Comparison of ENCODE assay signal across 1 cellular context in the genomic region with DNA sequence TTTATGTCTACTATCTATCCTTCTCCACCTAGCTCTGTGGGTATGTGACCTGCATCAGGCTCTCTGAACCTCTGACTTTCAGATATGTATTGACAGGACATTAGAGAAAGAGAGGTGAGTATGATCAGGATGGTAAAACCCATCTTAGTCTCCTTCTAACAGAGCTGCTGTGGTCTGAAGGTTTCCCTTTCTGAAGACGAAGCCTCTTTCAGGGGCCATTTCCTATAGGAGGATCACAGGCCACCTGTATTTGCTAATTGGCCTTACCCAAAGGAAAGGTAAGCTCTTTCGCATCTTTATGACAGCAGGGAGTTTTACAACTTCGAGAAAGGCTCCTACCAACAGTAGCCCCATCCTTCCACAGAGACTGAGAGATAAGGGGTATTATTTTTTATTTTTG.
TF ChIP-seq lines count a peak whose summit lies in the region.

No MANE protein-coding gene starts in this region.

TF ChIP-seq in WTC11, 78 proteins besides CTCF, POLR2A, EP300 and RAD21 (continued from another document):
- TF ChIP-seq, protein P1, sequence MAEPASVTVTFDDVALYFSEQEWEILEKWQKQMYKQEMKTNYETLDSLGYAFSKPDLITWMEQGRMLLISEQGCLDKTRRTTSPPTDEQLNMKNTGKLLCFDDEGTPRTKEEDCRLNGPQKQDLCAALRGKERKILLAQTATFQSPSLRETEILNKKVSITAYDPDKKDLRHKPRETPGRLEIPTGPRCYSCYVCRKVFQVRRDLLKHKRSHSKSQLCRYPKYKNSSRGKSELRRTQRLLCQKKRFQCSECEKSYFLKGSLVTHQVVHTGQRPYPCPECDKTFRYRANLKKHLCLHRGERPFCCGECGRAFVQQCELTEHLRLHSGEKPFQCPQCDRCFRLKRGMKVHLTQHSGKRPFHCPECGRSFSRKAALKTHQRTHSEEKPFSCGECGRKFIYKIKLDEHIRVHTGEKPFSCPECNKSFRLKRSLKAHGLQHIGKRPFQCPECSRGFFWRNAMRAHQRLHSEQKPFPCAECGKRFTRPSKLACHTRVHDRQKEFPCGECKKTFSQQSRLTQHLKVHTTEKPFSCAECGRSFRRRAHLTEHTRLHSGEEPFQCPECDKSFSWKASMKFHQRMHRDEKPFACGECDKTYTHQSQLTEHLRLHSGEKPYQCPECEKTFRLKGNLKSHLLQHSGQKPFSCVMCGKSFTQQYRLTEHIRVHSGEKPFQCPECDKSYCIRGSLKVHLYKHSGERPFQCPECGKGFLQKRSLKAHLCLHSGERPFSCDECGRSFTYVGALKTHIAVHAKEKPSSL (CRISPR knock-in tag; conservative IDR thresholded peaks at IDR 0.05) = no peak
- no peak for TF ChIP-seq CBFB (CRISPR knock-in tag; IDR thresholded peaks at IDR 0.05; ENCODE audit: low read depth)
- no peak for TF ChIP-seq ESRRA (CRISPR knock-in tag; IDR thresholded peaks at IDR 0.05; ENCODE audit: borderline replicate concordance)
- TF ChIP-seq CREB1 (CRISPR knock-in tag; IDR thresholded peaks at IDR 0.05) = no peak
- TF ChIP-seq, protein P2, sequence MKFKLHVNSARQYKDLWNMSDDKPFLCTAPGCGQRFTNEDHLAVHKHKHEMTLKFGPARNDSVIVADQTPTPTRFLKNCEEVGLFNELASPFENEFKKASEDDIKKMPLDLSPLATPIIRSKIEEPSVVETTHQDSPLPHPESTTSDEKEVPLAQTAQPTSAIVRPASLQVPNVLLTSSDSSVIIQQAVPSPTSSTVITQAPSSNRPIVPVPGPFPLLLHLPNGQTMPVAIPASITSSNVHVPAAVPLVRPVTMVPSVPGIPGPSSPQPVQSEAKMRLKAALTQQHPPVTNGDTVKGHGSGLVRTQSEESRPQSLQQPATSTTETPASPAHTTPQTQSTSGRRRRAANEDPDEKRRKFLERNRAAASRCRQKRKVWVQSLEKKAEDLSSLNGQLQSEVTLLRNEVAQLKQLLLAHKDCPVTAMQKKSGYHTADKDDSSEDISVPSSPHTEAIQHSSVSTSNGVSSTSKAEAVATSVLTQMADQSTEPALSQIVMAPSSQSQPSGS (CRISPR knock-in tag; IDR thresholded peaks at IDR 0.05; ENCODE audit: borderline replicate concordance, low read depth) = no peak
- no peak for TF ChIP-seq PRRX2 (CRISPR knock-in tag; IDR thresholded peaks at IDR 0.05)
- TF ChIP-seq, protein P3, sequence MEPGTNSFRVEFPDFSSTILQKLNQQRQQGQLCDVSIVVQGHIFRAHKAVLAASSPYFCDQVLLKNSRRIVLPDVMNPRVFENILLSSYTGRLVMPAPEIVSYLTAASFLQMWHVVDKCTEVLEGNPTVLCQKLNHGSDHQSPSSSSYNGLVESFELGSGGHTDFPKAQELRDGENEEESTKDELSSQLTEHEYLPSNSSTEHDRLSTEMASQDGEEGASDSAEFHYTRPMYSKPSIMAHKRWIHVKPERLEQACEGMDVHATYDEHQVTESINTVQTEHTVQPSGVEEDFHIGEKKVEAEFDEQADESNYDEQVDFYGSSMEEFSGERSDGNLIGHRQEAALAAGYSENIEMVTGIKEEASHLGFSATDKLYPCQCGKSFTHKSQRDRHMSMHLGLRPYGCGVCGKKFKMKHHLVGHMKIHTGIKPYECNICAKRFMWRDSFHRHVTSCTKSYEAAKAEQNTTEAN (CRISPR knock-in tag; IDR thresholded peaks at IDR 0.05) = no peak
- no peak for TF ChIP-seq NFATC4 (CRISPR knock-in tag; IDR thresholded peaks at IDR 0.05)
